ENCODE assay signal across 25 cellular contexts in genomic region chr17:74227271-74227670, GRCh38. TPM values are rescaled to one million over a fixed set of nuclear protein-coding genes. Genes with fewer than 3 reads are reported as not detected.
"Had no signal": no experiment of that assay in that cellular context is flagged by ENCODE, and none has a peak within 500 bp of the region (broad histone marks: within the 10 kb centered on the region; RNA-seq: fewer than 3 reads in every experiment).

No MANE protein-coding gene starts in this region.

- ATAC-seq: Panc1, PC-3, SK-N-SH treated with all-trans-retinoic acid at 6 μM for 48 hours had no signal

- H3K27ac ChIP-seq: HL-60, RWPE1 had no signal

- H3K4me3 Mint-ChIP-seq: IgD-negative memory B cell had no signal

- H3K27me3 Mint-ChIP-seq: IgD-negative memory B cell had no signal

- H3K4me1 Mint-ChIP-seq: IgD-negative memory B cell had no signal

- H3K9me3 Mint-ChIP-seq: IgD-negative memory B cell had no signal

- DNase-seq: KBM-7; MV-4-11; NCI-H1048; NCI-H1105; NCI-H1417; NCI-H1436 treated with DMSO at 0.1 percent for 48 hours; NCI-H1694; NCI-H187 treated with DMSO at 0.1 percent for 48 hours; NCI-H2029 treated with DMSO at 0.1 percent for 48 hours; NCI-H2227 treated with DMSO at 0.1 percent for 48 hours; NCI-H524; NCI-H526 treated with DMSO at 0.1 percent for 48 hours; NCI-H748 treated with DMSO at 0.1 percent for 48 hours; NK-92 treated with Interleukin-12 subunit alpha and Interleukin-12 subunit beta, amount 100 ng/mL, for 24 hours; PC-3; SHP77 had no signal

- H3K27ac Mint-ChIP-seq: IgD-negative memory B cell had no signal

RNA-seq across cellular contexts. Expression of gene DNAI2, which starts 46.8 kb away (rescaled TPM):
- total RNA-seq: LHCN-M2, MCF 10A, NCI-H460, OCI-LY7, PC-3 had no signal
